In the genomic region with DNA sequence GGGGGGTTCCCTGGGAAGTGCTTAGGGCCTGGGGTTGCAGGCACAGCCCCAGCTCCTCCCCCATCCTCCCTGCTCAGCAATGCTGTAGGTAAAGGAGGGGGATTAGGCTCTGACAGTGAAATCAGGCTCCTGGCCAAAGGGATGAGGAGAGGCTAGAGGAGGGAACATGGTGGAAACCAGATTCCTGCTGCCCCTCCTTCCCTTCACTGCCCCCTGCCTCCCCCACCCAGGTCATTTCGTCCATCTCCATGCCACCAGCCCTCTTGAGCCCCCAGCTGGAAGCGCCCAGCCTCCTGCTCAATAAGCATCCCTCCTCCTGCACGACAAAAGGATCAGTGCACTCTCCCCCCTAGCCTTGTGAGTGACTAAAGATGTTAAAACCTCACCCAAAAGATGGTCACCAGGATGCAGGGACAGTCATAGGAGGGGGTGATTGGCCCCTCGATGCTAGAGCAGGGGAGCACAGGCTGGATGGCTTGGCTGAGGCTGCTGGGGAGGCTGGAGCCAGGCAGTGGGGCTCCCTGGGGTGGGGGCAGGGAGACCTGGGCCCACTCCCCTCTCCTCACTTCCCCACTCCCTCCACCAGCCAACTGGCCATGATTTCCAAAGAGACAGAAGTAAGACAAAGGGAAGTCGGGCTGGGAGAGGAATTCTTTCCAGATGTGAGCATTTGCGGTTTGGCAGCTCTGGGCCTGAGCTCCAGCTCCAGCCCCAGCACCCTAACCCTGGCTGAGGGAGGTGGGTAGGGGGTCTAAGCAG, we compare ENCODE assay signal across 8 cellular contexts. TPM values are rescaled to one million over a fixed set of nuclear protein-coding genes. Genes with fewer than 3 reads are reported as not detected.
DNase-seq lines count a peak whose midpoint lies in the region; ATAC-seq and TF ChIP-seq lines count a peak whose summit lies in the region.
"Had no signal": no experiment of that assay in that cellular context is flagged by ENCODE, and none has a peak within 500 bp of the region (broad histone marks: within the 10 kb centered on the region; RNA-seq: fewer than 3 reads in every experiment).

No MANE protein-coding gene starts in this region.

- H3K27ac Mint-ChIP-seq in type B pancreatic cell = peak overlapping the region; percentile 73

- H3K36me3 Mint-ChIP-seq in type B pancreatic cell = no peaks in the 10 kb centered on the region

- DNase-seq in Right ventricle myocardium inferior (ENCODE audit: missing footprints) (peak; percentile 25), Right ventricle myocardium superior (no peak), fibroblast of the aortic adventitia (ENCODE audit: low read depth) (peak; percentile 77), type B pancreatic cell (ENCODE audit: extremely low spot score, unreplicated experiment) (no peak), SIG-M5 treated with dmso at 0.1 percent for 504 hours (lab: John Stamatoyannopoulos, UW; ENCODE audit: unreplicated experiment) (no peak)
- DNase-seq: activated CD4-positive, alpha-beta T cell treated with anti-CD3 and anti-CD28 coated beads for 48 hours; AML-193 had no signal

- intact Hi-C loops in Right ventricle myocardium inferior (cut with DNase I) = no loop called here
- intact Hi-C loops in Right ventricle myocardium superior (cut with DNase I) = no loop called here

- H3K4me1 Mint-ChIP-seq in type B pancreatic cell (ENCODE audit: unreplicated experiment) = peaks cover 66% of the 10 kb centered on the region

- ATAC-seq in Right ventricle myocardium inferior (no peak), Right ventricle myocardium superior (ENCODE audit: poor library complexity) (no peak), HG02759 (IDR thresholded peaks at IDR 0.05; ENCODE audit: unreplicated experiment) (no peak)

- no peaks in the 10 kb centered on the region for H3K9me3 Mint-ChIP-seq in type B pancreatic cell

- peaks cover 7% of the 10 kb centered on the region for H3K27me3 Mint-ChIP-seq in type B pancreatic cell

- TF ChIP-seq CTCF in fibroblast of the aortic adventitia (IDR thresholded peaks at IDR 0.05; ENCODE audit: insufficient read depth, low read length) (no peak), type B pancreatic cell (conservative IDR thresholded peaks at IDR 0.05) (no peak)

- H3K4me3 ChIP-seq in fibroblast of the aortic adventitia (ENCODE audit: low read depth, low read length) = peak overlapping the region; percentile 17

- peak overlapping the region; percentile 93 for H3K4me3 Mint-ChIP-seq in type B pancreatic cell

RNA-seq across cellular contexts. Expression of a gene that starts 2.3 kb away (rescaled TPM):
- total RNA-seq in Right ventricle myocardium inferior (not detected), Right ventricle myocardium superior (0.59 TPM), fibroblast of the aortic adventitia (ENCODE audit: low replicate concordance) (62.7 and 68.9 TPM in 2 replicates), type B pancreatic cell (ENCODE audit: low replicate concordance) (83.7 and 370 TPM in 2 replicates)

RNA-seq across cellular contexts. Expression of a gene that starts 20.6 kb away (rescaled TPM):
- 16.6 TPM for total RNA-seq in Right ventricle myocardium inferior
- 14.4 TPM for total RNA-seq in Right ventricle myocardium superior
- 4.1 and 10.9 TPM in 2 replicates for total RNA-seq in fibroblast of the aortic adventitia (ENCODE audit: low replicate concordance)
- 35.2 and 39.7 TPM in 2 replicates for total RNA-seq in type B pancreatic cell (ENCODE audit: low replicate concordance)

RNA-seq across cellular contexts. Expression of a gene that starts 20.9 kb away (rescaled TPM):
- 13.1 TPM for total RNA-seq in Right ventricle myocardium inferior
- total RNA-seq in Right ventricle myocardium superior = 12.3 TPM
- 9.9 and 27.4 TPM in 2 replicates for total RNA-seq in fibroblast of the aortic adventitia (ENCODE audit: low replicate concordance)
- 35.3 and 42.0 TPM in 2 replicates for total RNA-seq in type B pancreatic cell (ENCODE audit: low replicate concordance)

RNA-seq across cellular contexts. Expression of a gene that starts 30.5 kb away (rescaled TPM):
- 131 TPM for total RNA-seq in Right ventricle myocardium inferior
- total RNA-seq in Right ventricle myocardium superior = 103 TPM
- 44.5 and 83.0 TPM in 2 replicates for total RNA-seq in fibroblast of the aortic adventitia (ENCODE audit: low replicate concordance)
- total RNA-seq in type B pancreatic cell (ENCODE audit: low replicate concordance) = 8.1 and 125 TPM in 2 replicates

RNA-seq across cellular contexts. Expression of a gene that starts 33.2 kb away (rescaled TPM):
- total RNA-seq in Right ventricle myocardium inferior (103 TPM), Right ventricle myocardium superior (99.8 TPM), fibroblast of the aortic adventitia (ENCODE audit: low replicate concordance) (19.0 and 42.8 TPM in 2 replicates), type B pancreatic cell (ENCODE audit: low replicate concordance) (47.4 and 58.6 TPM in 2 replicates)

Comparison
In these comparisons a context has a peak if more than half of its experiments do, and no peak if none do; other contexts are left out.
1. DNase-seq: peak in Right ventricle myocardium inferior (single experiment) and fibroblast of the aortic adventitia (single experiment); none in Right ventricle myocardium superior (single experiment), type B pancreatic cell (single experiment) and SIG-M5 treated with dmso at 0.1 percent for 504 hours (single experiment).
2. RNA of a gene that starts 2.3 kb away (total RNA-seq): 83.7 to 370 TPM in type B pancreatic cell and 62.7 to 68.9 TPM in fibroblast of the aortic adventitia; 0.59 TPM in Right ventricle myocardium superior (single experiment) and not detected in Right ventricle myocardium inferior (single experiment); every median in the first group is over 10 times any median in the second.